In genomic region chr14:60722836-60723217, GRCh38 we compare ENCODE assay signal across 8 cellular contexts. TPM values are rescaled to one million over a fixed set of nuclear protein-coding genes. Genes with fewer than 3 reads are reported as not detected.
DNase-seq lines count a peak whose midpoint lies in the region; ATAC-seq and TF ChIP-seq lines count a peak whose summit lies in the region.

No MANE protein-coding gene starts in this region.

- peaks cover 17 to 37% of the 10 kb centered on the region in 2 experiments; a peak in 3 of 4 replicates for H3K79me1 ChIP-seq in IMR-90 (ENCODE audit: low read depth in 1 of 2, low read length in 2 of 2)

- WGBS in IMR-90 (ENCODE audit: extremely low coverage in 2 of 2, insufficient read length in 1 of 2), 2 experiments, result no CpG with 5 or more reads among the region's 21 CpGs
- 1 to 3% (median 2%) methylated on average over 21 of the region's 21 CpGs for WGBS in stomach, 5 donors

- peak overlapping the region; percentile 88 for H3K56ac ChIP-seq in IMR-90 (ENCODE audit: extremely low read depth, insufficient read depth, low read length)

- intact Hi-C loops in CD4-positive, alpha-beta memory T cell (cut with micrococcal nuclease), result no loop called here
- intact Hi-C loops in IMR-90 (cut with micrococcal nuclease) (loop anchor here (1.0 to 5.0 kb wide), 2 partner anchors 258 to 379 kb away; partner anchors contain the start of genes SLC38A6 and TRMT5), stomach (cut with DNase I; ENCODE audit: low total_unique reads) (loop anchor here (10.0 kb wide), 1 partner anchor 262 kb away; the partner anchor contains the start of genes SLC38A6 and TRMT5)

- peak overlapping the region; percentile 63 for H2BK120ac ChIP-seq in IMR-90 (ENCODE audit: low read depth, low read length)

- peak overlapping the region; percentile 97 for H2AK9ac ChIP-seq in IMR-90 (replicated peaks; ENCODE audit: low read depth, low read length, poor library complexity)

- peak overlapping the region; percentile 69 for H2AK5ac ChIP-seq in IMR-90 (ENCODE audit: low read depth, low read length)

- H3K4ac ChIP-seq in IMR-90 (ENCODE audit: low read depth, low read length), result peak overlapping the region; percentile 87

- H3K27me3 ChIP-seq in CD4-positive, alpha-beta memory T cell (ENCODE audit: insufficient read depth, low read length), result peaks cover 41% of the 10 kb centered on the region
- no peaks in the 10 kb centered on the region for H3K27me3 ChIP-seq in IMR-90 (ENCODE audit: control insufficient read depth, insufficient read depth, low read length)
- H3K27me3 ChIP-seq in stomach, result peaks cover 0 to 71% (median 31%) of the 10 kb centered on the region in 3 donors

- peak overlapping the region; percentile 85 for H3K23ac ChIP-seq in IMR-90 (ENCODE audit: low read depth, low read length)

- peak overlapping the region; percentile 94 for H3K14ac ChIP-seq in IMR-90 (replicated peaks; ENCODE audit: low read depth, low read length)

- H3K4me3 Mint-ChIP-seq in CD4-positive, alpha-beta memory T cell, result peak overlapping the region; percentile 85 to 96 (median 88)

- no peak for TF ChIP-seq CTCF in IMR-90 (conservative IDR thresholded peaks at IDR 0.05; ENCODE audit: low read depth, low read length)
- TF ChIP-seq CTCF in stomach (IDR thresholded peaks at IDR 0.05), result no peak

- H4K5ac ChIP-seq in IMR-90 (ENCODE audit: low read depth, low read length), result peak overlapping the region; percentile 93

- H4K8ac ChIP-seq in IMR-90 (ENCODE audit: low read depth in 2 of 2, low read length in 2 of 2), result peak overlapping the region; percentile 21 to 86; a peak in 2 of 4 replicates

- H3K9me3 Mint-ChIP-seq in CD4-positive, alpha-beta memory T cell, result peaks cover 0 to 5% (median under 1%) of the 10 kb centered on the region in 8 donors

- H3K9me3 ChIP-seq in CD4-positive, alpha-beta memory T cell (ENCODE audit: control insufficient read depth in 1 of 2, low read length in 2 of 2), result no peaks in the 10 kb centered on the region
- H3K9me3 ChIP-seq in IMR-90 (ENCODE audit: control insufficient read depth, insufficient read depth, low read length) (no peaks in the 10 kb centered on the region), stomach (no peaks in the 10 kb centered on the region)

- peak overlapping the region; percentile 75 for H3K4me2 ChIP-seq in IMR-90 (ENCODE audit: low read depth, low read length)

- peak overlapping the region; percentile 80 for H3K9ac ChIP-seq in IMR-90 (ENCODE audit: low read depth, low read length)

- H3K36me3 ChIP-seq in CD4-positive, alpha-beta memory T cell (ENCODE audit: insufficient read depth, low read length), result no peaks in the 10 kb centered on the region
- peaks cover 13% of the 10 kb centered on the region for H3K36me3 ChIP-seq in IMR-90 (ENCODE audit: control insufficient read depth, insufficient read depth, low read length)
- no peaks in the 10 kb centered on the region for H3K36me3 ChIP-seq in stomach

- H2BK15ac ChIP-seq in IMR-90 (ENCODE audit: low read depth, low read length), result no peak overlapping the region

- no peak for TF ChIP-seq RAD21 in IMR-90 (IDR thresholded peaks at IDR 0.05; ENCODE audit: low read length)

- H3K36me3 Mint-ChIP-seq in CD4-positive, alpha-beta memory T cell, result no peaks in the 10 kb centered on the region

- peaks cover 7 to 36% (median 15%) of the 10 kb centered on the region in 4 donors for H3K4me1 Mint-ChIP-seq in CD4-positive, alpha-beta memory T cell

- TF ChIP-seq EP300 in stomach (IDR thresholded peaks at IDR 0.05), result no peak

- peaks cover 36% of the 10 kb centered on the region; the same call in 1 of the 2 replicates for H4K20me1 ChIP-seq in IMR-90 (ENCODE audit: insufficient read depth, low read length)

- H3K4me1 ChIP-seq in CD4-positive, alpha-beta memory T cell (ENCODE audit: insufficient read depth, low read length), result peaks cover 20% of the 10 kb centered on the region
- H3K4me1 ChIP-seq in IMR-90 (ENCODE audit: control insufficient read depth, insufficient read depth, low read length) (peaks cover 10% of the 10 kb centered on the region), stomach (peaks cover 13 to 36% (median 33%) of the 10 kb centered on the region in 4 donors)

- peak overlapping the region; percentile 97 for H2BK5ac ChIP-seq in IMR-90 (ENCODE audit: low read depth, low read length, poor library complexity, severe bottlenecking)

- DNase-seq in CD4-positive, alpha-beta memory T cell, result no peak
- DNase-seq in IMR-90 (peak; percentile 11), amniotic epithelial cell (ENCODE audit: low read depth) (peak; percentile 11), iPS-NIHi11 (ENCODE audit: low spot score) (peak; percentile 44), stomach (no peak), GF-D8 (lab: John Stamatoyannopoulos, UW) (no peak), DMS114 treated with DMSO at 0.1 percent for 48 hours (lab: John Stamatoyannopoulos, UW; ENCODE audit: unreplicated experiment) (no peak)

- H3K27ac ChIP-seq in CD4-positive, alpha-beta memory T cell (ENCODE audit: low read depth, low read length), result no peak overlapping the region
- H3K27ac ChIP-seq in IMR-90 (ENCODE audit: insufficient read depth, low read length), result peak overlapping the region; percentile 78
- H3K27ac ChIP-seq in stomach, result peak overlapping the region; percentile 64 to 85 (median 83)

- in situ Hi-C loops in IMR-90 (cut with MboI; ENCODE audit: low sequenced_read_pairs), result loop anchor here (5.0 kb wide), 2 partner anchors 86 to 259 kb away; partner anchors contain the start of genes SLC38A6 and TRMT5

- H2AFZ ChIP-seq in IMR-90 (replicated peaks; ENCODE audit: low read length, poor library complexity), result peak overlapping the region; percentile 90

- dilution Hi-C loops in IMR-90 (cut with HindIII; ENCODE audit: low sequenced_read_pairs, unreplicated experiment), result no loop called here

- ATAC-seq in IMR-90 (ENCODE audit: low read depth) (peak; percentile 4), HG03342 (IDR thresholded peaks at IDR 0.05; ENCODE audit: unreplicated experiment) (no peak)

- H3K18ac ChIP-seq in IMR-90 (ENCODE audit: low read depth, low read length), result peak overlapping the region; percentile 98

- H3K4me3 ChIP-seq in CD4-positive, alpha-beta memory T cell (ENCODE audit: low read length in 2 of 2), result peak overlapping the region; percentile 11 to 61
- H3K4me3 ChIP-seq in IMR-90 (ENCODE audit: insufficient read depth, low read depth, low read length), result peak overlapping the region; percentile 71
- peak overlapping the region; percentile 68 to 94 (median 80) for H3K4me3 ChIP-seq in stomach

- CTCF ChIA-PET in CD4-positive, alpha-beta memory T cell (lab: Charles Lee; ENCODE audit: partially characterized antibody), result interaction anchor here (1.6 kb wide), 1 partner anchor 11 kb away, joined by 7 read pairs; the partner anchor contains the start of gene MNAT1
- CTCF ChIA-PET in IMR-90 (lab: Yijun Ruan, JAX), result interaction anchor here (0.7 to 1.6 kb wide), 2 partner anchors 114 to 243 kb away, joined by 3 read pairs; no protein-coding TSS in a partner anchor

- peak overlapping the region; percentile 85; the same call in 1 of the 2 replicates for H4K91ac ChIP-seq in IMR-90 (ENCODE audit: insufficient read depth, low read depth, low read length)

- H3K27ac Mint-ChIP-seq in CD4-positive, alpha-beta memory T cell, result no peak overlapping the region

- POLR2A ChIA-PET in CD4-positive, alpha-beta memory T cell (lab: Charles Lee; ENCODE audit: partially characterized antibody), result interaction anchor here (1.6 kb wide), 1 partner anchor 11 kb away, joined by 6 read pairs; the partner anchor contains the start of gene MNAT1
- POLR2A ChIA-PET in IMR-90 (lab: Charles Lee; ENCODE audit: unreplicated experiment), result interaction anchor here (0.5 to 0.6 kb wide), 3 partner anchors 13 to 495 kb away, joined by 3 to 8 read pairs (median 7); no protein-coding TSS in a partner anchor

- no peak overlapping the region for H2BK20ac ChIP-seq in IMR-90 (ENCODE audit: low read depth, low read length)

- peaks cover 58 to 63% of the 10 kb centered on the region in 2 donors for H3K27me3 Mint-ChIP-seq in CD4-positive, alpha-beta memory T cell

- no TSS peak for BruUV-seq in IMR-90 (replicated peaks; lab: Mats Ljungman, UMichigan)

- no peak for TF ChIP-seq POLR2A in IMR-90 (IDR thresholded peaks at IDR 0.05; ENCODE audit: low read depth, low read length)
- TF ChIP-seq POLR2A in stomach (IDR thresholded peaks at IDR 0.05), result no peak

- peaks cover 9% of the 10 kb centered on the region for H3K9me1 ChIP-seq in IMR-90 (ENCODE audit: insufficient read depth, low read length)

TF ChIP-seq in IMR-90, 13 proteins besides CTCF, POLR2A, EP300 and RAD21 (continues in another document):
- TF ChIP-seq CEBPB (IDR thresholded peaks at IDR 0.05; ENCODE audit: low read depth, low read length), result no peak
- no peak for TF ChIP-seq MAZ (IDR thresholded peaks at IDR 0.05; ENCODE audit: borderline replicate concordance, low read depth, low read length)
- TF ChIP-seq FOS (IDR thresholded peaks at IDR 0.05; ENCODE audit: low read depth, low read length), result no peak
- TF ChIP-seq RCOR1 (IDR thresholded peaks at IDR 0.05; ENCODE audit: insufficient replicate concordance, low read length), result no peak
- no peak for TF ChIP-seq BHLHE40 (IDR thresholded peaks at IDR 0.05; ENCODE audit: low read depth, low read length)
- no peak for TF ChIP-seq MAFK (IDR thresholded peaks at IDR 0.05; ENCODE audit: low read depth, low read length)
- TF ChIP-seq RFX5 (IDR thresholded peaks at IDR 0.05; ENCODE audit: low read depth, low read length), result no peak

RNA-seq across cellular contexts. Expression of gene SIX4, which starts 1.3 kb away (rescaled TPM):
- total RNA-seq in CD4-positive, alpha-beta memory T cell, result not detected
- polyA plus RNA-seq in CD4-positive, alpha-beta memory T cell, result not detected
- total RNA-seq in IMR-90 (2012; rRNA removed) (28.1 and 42.7 TPM in 2 replicates), stomach (1 to 10 TPM in 4 of 5 donors, not detected in 1; 1.8 to 5.8 (median 3.9) TPM)
- polyA plus RNA-seq in IMR-90 (2012; rRNA removed) (5.5 and 7.1 TPM in 2 replicates), stomach (1 to 10 TPM in 1 of 3 donors, under 1 TPM in 2; 0.35 to 1.5 (median 0.75) TPM)
- 3.5 and 3.7 TPM in 2 replicates for polyA plus RNA-seq in IMR-90 (2012; cell fraction: cytosol; rRNA removed)
- 4.8 and 8.4 TPM in 2 replicates for polyA plus RNA-seq in IMR-90 (2012; cell fraction: nucleus; rRNA removed; ENCODE audit: low replicate concordance)

RNA-seq across cellular contexts. Expression of gene MNAT1, which starts 11.7 kb away (rescaled TPM):
- 10 to 100 TPM; 12.6 to 13.0 TPM for total RNA-seq in CD4-positive, alpha-beta memory T cell
- 10 to 100 TPM; 18.9 to 28.7 TPM for polyA plus RNA-seq in CD4-positive, alpha-beta memory T cell
- 48.2 and 53.9 TPM in 2 replicates for total RNA-seq in IMR-90 (2012; rRNA removed)
- polyA plus RNA-seq in IMR-90 (2012; rRNA removed), result 46.3 and 53.0 TPM in 2 replicates
- 10.3 and 17.8 TPM in 2 replicates for polyA plus RNA-seq in IMR-90 (2012; cell fraction: cytosol; rRNA removed)
- 4.0 and 33.2 TPM in 2 replicates for polyA plus RNA-seq in IMR-90 (2012; cell fraction: nucleus; rRNA removed; ENCODE audit: low replicate concordance)
- total RNA-seq in stomach, result 100 to 1,000 TPM in 1 of 5 donors, 10 to 100 TPM in 4; 10.3 to 150 (median 43.3) TPM
- 10 to 100 TPM; 13.4 to 20.9 (median 18.9) TPM for polyA plus RNA-seq in stomach

Comparison
In these comparisons a context has a peak if more than half of its experiments do, and no peak if none do; other contexts are left out.
1. DNase-seq: peak in IMR-90 (single experiment), amniotic epithelial cell (single experiment) and iPS-NIHi11 (single experiment); none in CD4-positive, alpha-beta memory T cell (0 of 5), stomach (single experiment), GF-D8 (single experiment) and DMS114 treated with DMSO at 0.1 percent for 48 hours (single experiment).
2. Peak in every context shown above with its lines, with median percentiles within 50 percentile points of each other: H3K4me3 ChIP-seq.